Comparison of ENCODE assay signal across 18 cellular contexts in genomic region chr11:23112390-23112789, GRCh38.
"Had no signal": no experiment of that assay in that cellular context is flagged by ENCODE, and none has a peak within 500 bp of the region (broad histone marks: within the 10 kb centered on the region; RNA-seq: fewer than 3 reads in every experiment).

No MANE protein-coding gene starts in this region.

- H3K27me3 Mint-ChIP-seq: activated CD4-positive, alpha-beta memory T cell treated with anti-CD3 and anti-CD28 coated beads, Interleukin-2, amount 10 ng/mL, durations not matched to agents 7 days and 5 days; activated naive CD8-positive, alpha-beta T cell treated with anti-CD3 and anti-CD28 coated beads for 36 hours; activated T-helper 17 cell treated with anti-CD3 and anti-CD28 coated beads, Interleukin-2, amount 50 U/mL, for 72 hours; effector memory CD8-positive, alpha-beta T cell; memory B cell; naive B cell; stimulated activated naive CD8-positive, alpha-beta T cell treated with anti-CD3 and anti-CD28 coated beads, Interleukin-15, amount 100 ng/mL, for 72 hours; type B pancreatic cell had no signal

- H3K4me1 ChIP-seq: esophagus squamous epithelium, heart right ventricle had no signal

- H3K27me3 ChIP-seq: esophagus squamous epithelium, heart right ventricle, ovary had no signal

- H3K36me3 ChIP-seq: esophagus squamous epithelium, heart right ventricle, ovary had no signal

- H3K9me3 ChIP-seq: esophagus squamous epithelium, mucosa of descending colon, ovary had no signal

- H3K4me3 Mint-ChIP-seq: activated CD4-positive, alpha-beta memory T cell treated with anti-CD3 and anti-CD28 coated beads, Interleukin-2, amount 10 ng/mL, durations not matched to agents 7 days and 5 days; activated naive CD8-positive, alpha-beta T cell treated with anti-CD3 and anti-CD28 coated beads for 36 hours; activated T-helper 17 cell treated with anti-CD3 and anti-CD28 coated beads, Interleukin-2, amount 50 U/mL, for 72 hours; effector memory CD8-positive, alpha-beta T cell; memory B cell; naive B cell; stimulated activated naive CD8-positive, alpha-beta T cell treated with anti-CD3 and anti-CD28 coated beads, Interleukin-15, amount 100 ng/mL, for 72 hours; type B pancreatic cell had no signal

- H3K27ac ChIP-seq: esophagus squamous epithelium, heart right ventricle, ovary had no signal

- H3K27ac Mint-ChIP-seq: activated CD4-positive, alpha-beta memory T cell treated with anti-CD3 and anti-CD28 coated beads, Interleukin-2, amount 10 ng/mL, durations not matched to agents 7 days and 5 days; activated naive CD8-positive, alpha-beta T cell treated with anti-CD3 and anti-CD28 coated beads for 36 hours; activated T-helper 17 cell treated with anti-CD3 and anti-CD28 coated beads, Interleukin-2, amount 50 U/mL, for 72 hours; effector memory CD8-positive, alpha-beta T cell; memory B cell; naive B cell; type B pancreatic cell had no signal

- H3K4me1 Mint-ChIP-seq: activated CD4-positive, alpha-beta memory T cell treated with anti-CD3 and anti-CD28 coated beads, Interleukin-2, amount 10 ng/mL, durations not matched to agents 7 days and 5 days; activated naive CD8-positive, alpha-beta T cell treated with anti-CD3 and anti-CD28 coated beads for 36 hours; activated T-helper 17 cell treated with anti-CD3 and anti-CD28 coated beads, Interleukin-2, amount 50 U/mL, for 72 hours; memory B cell; naive B cell; stimulated activated naive CD8-positive, alpha-beta T cell treated with anti-CD3 and anti-CD28 coated beads, Interleukin-15, amount 100 ng/mL, for 72 hours had no signal

- H3K4me3 ChIP-seq: esophagus squamous epithelium, heart right ventricle, mucosa of descending colon, ovary had no signal

- ATAC-seq: activated T-helper 17 cell treated with anti-CD3 and anti-CD28 coated beads, Interleukin-2, amount 50 U/mL, for 72 hours; effector memory CD8-positive, alpha-beta T cell; heart right ventricle; stimulated activated naive CD8-positive, alpha-beta T cell treated with anti-CD3 and anti-CD28 coated beads, Interleukin-15, amount 100 ng/mL, for 72 hours had no signal

- DNase-seq: activated CD4-positive, alpha-beta memory T cell treated with anti-CD3 and anti-CD28 coated beads, Interleukin-2, amount 10 ng/mL, durations not matched to agents 7 days and 5 days; activated CD4-positive, alpha-beta T cell treated with anti-CD3 and anti-CD28 coated beads for 48 hours; activated CD4-positive, CD25-positive, alpha-beta regulatory T cell; activated naive CD4-positive, alpha-beta T cell; activated naive CD8-positive, alpha-beta T cell treated with anti-CD3 and anti-CD28 coated beads for 36 hours; activated T-cell treated with anti-CD3 and anti-CD28 coated beads, Interleukin-2, amount 50 U/mL, for 1 hour; amniotic stem cell; effector memory CD8-positive, alpha-beta T cell; esophagus squamous epithelium; heart right ventricle; naive B cell; ovary; stimulated activated CD4-positive, alpha-beta T cell treated with anti-CD3 and anti-CD28 coated beads, Interleukin-4, amount 100 ng/mL, for 1 hour; stimulated activated naive CD8-positive, alpha-beta T cell treated with anti-CD3 and anti-CD28 coated beads, Interleukin-15, amount 100 ng/mL, for 72 hours had no signal

- H3K36me3 Mint-ChIP-seq: activated naive CD8-positive, alpha-beta T cell treated with anti-CD3 and anti-CD28 coated beads for 36 hours; memory B cell had no signal
